Comparison of ENCODE assay signal across 2 cellular contexts in the genomic region with DNA sequence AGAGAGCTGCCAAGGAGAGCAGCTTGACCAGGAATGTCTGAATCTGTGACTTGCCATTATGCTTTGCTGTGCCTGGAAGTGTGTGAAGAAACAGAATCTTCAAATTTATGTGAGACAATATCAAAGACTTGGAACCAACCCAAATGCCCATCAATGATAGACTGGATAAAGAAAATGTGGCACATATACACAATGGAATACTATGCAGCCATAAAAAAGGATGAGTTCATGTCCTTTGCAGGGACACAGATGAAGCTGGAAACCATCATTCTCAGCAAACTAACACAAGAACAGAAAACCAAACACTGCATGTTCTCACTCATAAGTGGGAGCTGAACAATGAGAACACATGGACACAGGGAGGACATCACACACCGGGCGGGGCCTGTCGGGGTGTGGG. TPM values are rescaled to one million over a fixed set of nuclear protein-coding genes. Genes with fewer than 3 reads are reported as not detected.
"Had no signal": no experiment of that assay in that cellular context is flagged by ENCODE, and none has a peak within 500 bp of the region (broad histone marks: within the 10 kb centered on the region; RNA-seq: fewer than 3 reads in every experiment).

No MANE protein-coding gene starts in this region.

RNA-seq across cellular contexts. Expression of gene NOS1AP, which starts 15.5 kb away (rescaled TPM):
- polyA plus RNA-seq: IgD-negative memory B cell had no signal

RNA-seq across cellular contexts. Expression of gene OLFML2B, which starts 30.3 kb away (rescaled TPM):
- total RNA-seq: HepG2 had no signal
- polyA plus RNA-seq: HepG2, IgD-negative memory B cell had no signal
